1 cellular context compared by ENCODE assay signal in the genomic region with DNA sequence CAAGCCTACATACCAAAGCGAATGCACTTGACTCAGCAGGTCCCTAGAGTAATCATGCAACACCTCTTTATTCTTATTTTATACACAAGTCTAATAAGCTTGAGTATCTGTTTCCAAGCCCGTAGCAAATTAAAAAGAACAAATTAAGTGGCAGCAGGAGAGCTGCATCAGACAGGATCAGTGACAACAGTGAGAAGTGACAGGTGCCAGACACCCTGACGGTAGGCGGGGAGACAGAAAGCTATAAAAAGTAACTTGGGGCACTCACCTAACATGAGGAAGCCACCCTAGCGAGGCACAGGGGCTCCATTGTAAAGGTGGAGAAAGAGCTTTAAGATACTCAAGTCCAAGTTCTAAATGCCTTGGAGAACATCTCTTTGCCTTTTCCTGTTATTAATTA.
TF ChIP-seq lines count a peak whose summit lies in the region.

No MANE protein-coding gene starts in this region.

TF ChIP-seq in GM23338, 12 proteins besides CTCF, POLR2A, EP300 and RAD21 (continued from another document):
- TF ChIP-seq ETS1 (IDR thresholded peaks at IDR 0.05) (no peak), ZNF114 (CRISPR knock-in tag; IDR thresholded peaks at IDR 0.05) (no peak), EZH2phosphoT487 (IDR thresholded peaks at IDR 0.05; ENCODE audit: unreplicated experiment) (no peak)
